Comparison of ENCODE assay signal across 19 cellular contexts in genomic region chr7:149870701-149871483, GRCh38. TPM values are rescaled to one million over a fixed set of nuclear protein-coding genes. Genes with fewer than 3 reads are reported as not detected.
DNase-seq lines count a peak whose midpoint lies in the region; ATAC-seq, FAIRE-seq and TF ChIP-seq lines count a peak whose summit lies in the region.
"Had no signal": no experiment of that assay in that cellular context is flagged by ENCODE, and none has a peak within 500 bp of the region (broad histone marks: within the 10 kb centered on the region; RNA-seq: fewer than 3 reads in every experiment).

No MANE protein-coding gene starts in this region.

- H4K20me1 ChIP-seq in K562 (replicated peaks; ENCODE audit: control insufficient read depth, insufficient read depth, low read length): 0 out of 2 replicates have a peak, but pooled peaks cover 10% of the 10 kb centered on the region
- no peaks in the 10 kb centered on the region for H4K20me1 ChIP-seq in osteoblast (ENCODE audit: insufficient read depth, low read length)
- H4K20me1 ChIP-seq in MM.1S (ENCODE audit: insufficient read depth, low read length): no peaks in the 10 kb centered on the region

- H3F3A ChIP-seq in MM.1S (ENCODE audit: insufficient read depth, low read length): peaks cover 9% of the 10 kb centered on the region; the same call in 1 of the 2 replicates

- H3K27me3 ChIP-seq in K562 (ENCODE audit: control insufficient read depth in 2 of 2, insufficient read depth in 2 of 2, low read length in 2 of 2) (peaks cover 6 to 32% of the 10 kb centered on the region in 2 experiments; a peak in 4 of 5 replicates), osteoblast (ENCODE audit: insufficient read depth, low read length) (no peaks in the 10 kb centered on the region), MM.1S (replicated peaks; ENCODE audit: insufficient read depth, low read length) (no peaks in the 10 kb centered on the region)

- no peak for TF ChIP-seq EP300 in K562 (IDR thresholded peaks at IDR 0.05; ENCODE audit: low read length)

- peaks cover 86% of the 10 kb centered on the region for H3K4me1 Mint-ChIP-seq in activated CD4-positive, alpha-beta T cell treated with anti-CD3 and anti-CD28 coated beads for 36 hours
- peaks cover 65% of the 10 kb centered on the region for H3K4me1 Mint-ChIP-seq in T-helper 17 cell

- no peak overlapping the region for H3K9ac ChIP-seq in K562 (ENCODE audit: insufficient read depth in 1 of 2, low read depth in 2 of 2, low read length in 2 of 2)
- no peak overlapping the region for H3K9ac ChIP-seq in MM.1S (ENCODE audit: low read length)
- H3K9ac ChIP-seq: SK-N-SH had no signal

- no TSS peak for BruUV-seq in K562 (replicated peaks; lab: Mats Ljungman, UMichigan)

- WGBS in K562 (ENCODE audit: insufficient coverage, low coverage, missing lambda C conversion rate): 59% methylated on average over 12 of the region's 12 CpGs

- H3K4me2 ChIP-seq in K562 (ENCODE audit: insufficient read depth, low read length) (no peak overlapping the region), osteoblast (ENCODE audit: insufficient read depth, low read length) (no peak overlapping the region), MM.1S (ENCODE audit: low read depth, low read length) (no peak overlapping the region)
- H3K4me2 ChIP-seq: SK-N-SH had no signal

- CTCF ChIA-PET in activated CD4-positive, alpha-beta T cell treated with anti-CD3 and anti-CD28 coated beads for 36 hours (lab: Charles Lee): interaction anchor here (0.6 to 3.3 kb wide), 9 partner anchors 10 to 492 kb away, joined by 3 to 26 read pairs (median 4); partner anchors contain the start of gene ZNF862
- CTCF ChIA-PET in K562 (lab: Yijun Ruan, JAX; ENCODE audit: low intra/inter-chr PET ratio): no interaction called here

- H3K9me3 ChIP-seq in T-helper 17 cell (ENCODE audit: control insufficient read depth, low read length, poor library complexity, severe bottlenecking) (no peaks in the 10 kb centered on the region), K562 (replicated peaks; ENCODE audit: control insufficient read depth, insufficient read depth, low read depth, low read length) (no peaks in the 10 kb centered on the region), osteoblast (ENCODE audit: low read depth, low read length) (no peaks in the 10 kb centered on the region), MM.1S (replicated peaks; ENCODE audit: insufficient read depth, low read length) (no peaks in the 10 kb centered on the region)
- H3K9me3 ChIP-seq: psoas muscle, SK-N-SH had no signal

- FAIRE-seq in K562 (lab: Jason Lieb, UNC): no peak
- FAIRE-seq: H1, keratinocyte had no signal

- H3K9me2 ChIP-seq in MM.1S (replicated peaks; ENCODE audit: insufficient read depth, low read length): no peaks in the 10 kb centered on the region
- H3K9me2 ChIP-seq: SK-N-SH had no signal

- intact Hi-C loops in activated CD4-positive, alpha-beta T cell treated with anti-CD3 and anti-CD28 coated beads for 36 hours (cut with DNase I, micrococcal nuclease): loop anchor here (2.0 to 10.0 kb wide), 8 partner anchors 16 to 986 kb away; partner anchors contain the start of genes ACTR3C (in 1 of the 2), EZH2 (in 1 of the 2), GIMAP5 (in 1 of the 2) and LRRC61 (in 1 of the 2)
- intact Hi-C loops in K562 (cut with micrococcal nuclease): no loop called here

- ATAC-seq in activated CD4-positive, alpha-beta T cell treated with anti-CD3 and anti-CD28 coated beads for 36 hours: peak; percentile 16
- no peak for ATAC-seq in T-helper 17 cell
- ATAC-seq in K562: no peak
- ATAC-seq: psoas muscle had no signal

- no peak for TF ChIP-seq RAD21 in K562 (CRISPR knock-in tag; conservative IDR thresholded peaks at IDR 0.05 in 1 of 2, IDR thresholded peaks at IDR 0.05 in 1 of 2)

- H3K9me1 ChIP-seq in K562 (ENCODE audit: control insufficient read depth, insufficient read depth, low read length): no peaks in the 10 kb centered on the region

- POLR2A ChIA-PET in activated CD4-positive, alpha-beta T cell treated with anti-CD3 and anti-CD28 coated beads for 36 hours (lab: Charles Lee): interaction anchor here (0.8 to 1.4 kb wide), 3 partner anchors 13 to 250 kb away, joined by 4 to 6 read pairs (median 4); no protein-coding TSS in a partner anchor
- POLR2A ChIA-PET in K562 (lab: Yijun Ruan, JAX): interaction anchor here (0.6 to 1.7 kb wide), 4 partner anchors 13 to 1827 kb away, joined by 3 to 6 read pairs (median 3); no protein-coding TSS in a partner anchor

- H3K4me1 ChIP-seq in K562 (replicated peaks in 1 of 2; ENCODE audit: control insufficient read depth in 2 of 2, insufficient read depth in 2 of 2, low read length in 2 of 2) (peaks cover 15 to 27% of the 10 kb centered on the region in 2 experiments), osteoblast (ENCODE audit: insufficient read depth, low read length) (peaks cover 16% of the 10 kb centered on the region), MM.1S (ENCODE audit: low read length) (peaks cover 50% of the 10 kb centered on the region)

- H3K36me3 Mint-ChIP-seq in activated CD4-positive, alpha-beta T cell treated with anti-CD3 and anti-CD28 coated beads for 36 hours (ENCODE audit: low read depth): peaks cover 15% of the 10 kb centered on the region
- H3K36me3 Mint-ChIP-seq in T-helper 17 cell (ENCODE audit: low read depth): no peaks in the 10 kb centered on the region

- TF ChIP-seq POLR2A in K562 (conservative IDR thresholded peaks at IDR 0.05): no peak

- H3K79me2 ChIP-seq in K562 (ENCODE audit: control insufficient read depth, insufficient read depth, low read length) (no peaks in the 10 kb centered on the region), osteoblast (ENCODE audit: insufficient read depth, low read length) (no peaks in the 10 kb centered on the region), MM.1S (ENCODE audit: low read length) (peaks cover 15% of the 10 kb centered on the region)

- peak overlapping the region; percentile 83 for H3K27ac Mint-ChIP-seq in activated CD4-positive, alpha-beta T cell treated with anti-CD3 and anti-CD28 coated beads for 36 hours
- peak overlapping the region; percentile 93 for H3K27ac Mint-ChIP-seq in T-helper 17 cell
- H3K27ac Mint-ChIP-seq: activated B cell treated with CpG ODN at 0.5 μM for 24 hours had no signal

- H3K4me3 ChIP-seq in K562: no peak overlapping the region
- H3K4me3 ChIP-seq in osteoblast (ENCODE audit: insufficient read depth, low read length): no peak overlapping the region
- no peak overlapping the region for H3K4me3 ChIP-seq in MM.1S (ENCODE audit: low read length)
- H3K4me3 ChIP-seq: psoas muscle had no signal

- in situ Hi-C loops in K562 (cut with MboI): loop anchor here (25.0 kb wide), 1 partner anchor 166 kb away; no protein-coding TSS in a partner anchor

- no peaks in the 10 kb centered on the region for H3K9me3 Mint-ChIP-seq in activated CD4-positive, alpha-beta T cell treated with anti-CD3 and anti-CD28 coated beads for 36 hours (ENCODE audit: low read depth)
- H3K9me3 Mint-ChIP-seq: activated B cell treated with CpG ODN at 0.5 μM for 24 hours had no signal

- H3K36me3 ChIP-seq in K562 (ENCODE audit: control insufficient read depth, insufficient read depth, low read length): no peaks in the 10 kb centered on the region
- no peaks in the 10 kb centered on the region for H3K36me3 ChIP-seq in osteoblast (ENCODE audit: insufficient read depth, low read length)
- H3K36me3 ChIP-seq in MM.1S (replicated peaks; ENCODE audit: insufficient read depth, low read length): no peaks in the 10 kb centered on the region

- H2AFZ ChIP-seq in K562 (ENCODE audit: low read depth, low read length) (no peak overlapping the region), osteoblast (ENCODE audit: low read length) (no peak overlapping the region), MM.1S (ENCODE audit: low read length) (no peak overlapping the region)

- H3K4me3 Mint-ChIP-seq in activated CD4-positive, alpha-beta T cell treated with anti-CD3 and anti-CD28 coated beads for 36 hours: no peak overlapping the region
- H3K4me3 Mint-ChIP-seq in T-helper 17 cell: peak overlapping the region; percentile 81
- H3K4me3 Mint-ChIP-seq: activated B cell treated with CpG ODN at 0.5 μM for 24 hours had no signal

- H3K27ac ChIP-seq in K562 (ENCODE audit: extremely low read depth, low read depth, low read length) (no peak overlapping the region), osteoblast (ENCODE audit: low read depth, low read length) (no peak overlapping the region), MM.1S (ENCODE audit: low read length) (no peak overlapping the region)
- H3K27ac ChIP-seq: 22Rv1, psoas muscle had no signal

- TF ChIP-seq CTCF in K562 (IDR thresholded peaks at IDR 0.05 in 2 of 3, conservative IDR thresholded peaks at IDR 0.05 in 1 of 3; ENCODE audit: insufficient read depth in 2 of 3, low read depth in 1 of 3, low read length in 3 of 3) (no peak), osteoblast (IDR thresholded peaks at IDR 0.05; ENCODE audit: extremely low read depth, low read depth, low read length) (no peak), MM.1S (IDR thresholded peaks at IDR 0.05; ENCODE audit: low read length) (no peak)

- peak; percentile 71 for DNase-seq in activated CD4-positive, alpha-beta T cell treated with anti-CD3 and anti-CD28 coated beads for 36 hours
- DNase-seq in activated CD4-positive, alpha-beta T cell treated with anti-CD3 and anti-CD28 coated beads for 1 hour: no peak
- DNase-seq in T-helper 17 cell (no peak), K562 (ENCODE audit: extremely low read depth in 1 of 4, low spot score in 3 of 4) (no peak), osteoblast (ENCODE audit: insufficient read length, low spot score, missing footprints) (peak; percentile 41), NCI-H1417 treated with DMSO at 0.1 percent for 48 hours (lab: John Stamatoyannopoulos, UW) (no peak), NCI-H2107 (lab: John Stamatoyannopoulos, UW) (no peak), MM.1S (no peak)
- DNase-seq: activated B cell treated with CpG ODN at 0.5 μM for 24 hours, COR-L47, glutamatergic neuron, IMR-90, NCI-H1092 treated with DMSO at 0.1 percent for 48 hours, NCI-H446 treated with DMSO at 0.1 percent for 48 hours, psoas muscle, SK-N-SH had no signal

- H3K27me3 Mint-ChIP-seq in activated CD4-positive, alpha-beta T cell treated with anti-CD3 and anti-CD28 coated beads for 36 hours: no peaks in the 10 kb centered on the region
- no peaks in the 10 kb centered on the region for H3K27me3 Mint-ChIP-seq in T-helper 17 cell
- H3K27me3 Mint-ChIP-seq: activated B cell treated with CpG ODN at 0.5 μM for 24 hours had no signal

RNA-seq across cellular contexts. Expression of gene ATP6V0E2, which starts 2.9 kb away (rescaled TPM):
- total RNA-seq in activated CD4-positive, alpha-beta T cell treated with anti-CD3 and anti-CD28 coated beads for 36 hours: 10 to 100 TPM; 33.9 to 41.3 TPM
- total RNA-seq in T-helper 17 cell: 10 to 100 TPM; 29.4 to 38.5 TPM
- 4.1 and 8.3 TPM in 2 replicates for total RNA-seq in K562 (2011; cell fraction: chromatin; rRNA removed; ENCODE audit: low replicate concordance)
- 11.3 and 12.5 TPM in 2 replicates for total RNA-seq in K562 (2011; cell fraction: nucleolus; rRNA removed)
- 10.7 and 14.9 TPM in 2 replicates for total RNA-seq in K562 (2011; cell fraction: nucleoplasm; rRNA removed)
- 15.2 and 20.7 TPM in 2 replicates for total RNA-seq in K562 (2014; rRNA removed)
- total RNA-seq in K562 (2014; rRNA removed; fragmentation: Illumina TruSeq; extraction: Trizol): 4.0 and 4.7 TPM in 2 replicates
- 11.8 and 13.3 TPM in 2 replicates for total RNA-seq in K562 (2015; rRNA removed; fragmentation: Illumina TruSeq; extraction: Trizol)
- 17.8 and 18.5 TPM in 2 replicates for total RNA-seq in K562 (2021)
- 7.1 and 16.0 TPM in 2 replicates for polyA plus RNA-seq in K562 (2011; rRNA removed)
- polyA plus RNA-seq in K562 (2011; cell fraction: cytosol; rRNA removed): 33.4 and 58.2 TPM in 2 replicates
- 12.9 and 16.7 TPM in 2 replicates for polyA plus RNA-seq in K562 (2011; cell fraction: nucleus; rRNA removed)
- polyA plus RNA-seq in K562 (2012): 19.5 and 22.0 TPM in 2 replicates
- polyA plus RNA-seq in K562 (2014; fragmentation: Illumina TruSeq; extraction: Trizol): 12.8 and 17.0 TPM in 2 replicates
- polyA plus RNA-seq in K562 (2014; fragmentation: Nextera tagmentation; extraction: Ambion mirVana): under 1 TPM; 0.55 to 0.63 TPM
- 10.9 and 14.4 TPM in 2 replicates for polyA plus RNA-seq in K562 (2014; rRNA removed)
- polyA minus RNA-seq in K562 (2011; rRNA and poly(A)+ RNA removed): 4.0 and 5.8 TPM in 2 replicates
- polyA minus RNA-seq in K562 (2011; cell fraction: cytosol; rRNA and poly(A)+ RNA removed): 11.0 and 19.7 TPM in 2 replicates
- polyA minus RNA-seq in K562 (2011; cell fraction: nucleus; rRNA and poly(A)+ RNA removed): 2.6 and 8.4 TPM in 2 replicates
- 27.9 and 28.3 TPM in 2 replicates for total RNA-seq in osteoblast

RNA-seq across cellular contexts. Expression of gene ZNF862, which starts 32.7 kb away (rescaled TPM):
- 10 to 100 TPM; 17.6 to 18.3 TPM for total RNA-seq in activated CD4-positive, alpha-beta T cell treated with anti-CD3 and anti-CD28 coated beads for 36 hours
- total RNA-seq in T-helper 17 cell (10 to 100 TPM; 27.5 to 31.0 TPM), K562 (2014; rRNA removed) (1.8 and 3.1 TPM in 2 replicates), K562 (2014; rRNA removed; fragmentation: Illumina TruSeq; extraction: Trizol) (2.2 and 2.5 TPM in 2 replicates), K562 (2015; rRNA removed; fragmentation: Illumina TruSeq; extraction: Trizol) (3.4 and 3.9 TPM in 2 replicates), K562 (2021) (1.8 and 3.2 TPM in 2 replicates), osteoblast (8.7 and 12.7 TPM in 2 replicates)
- total RNA-seq in K562 (2011; cell fraction: chromatin; rRNA removed; ENCODE audit: low replicate concordance): 9.2 and 11.5 TPM in 2 replicates
- 5.3 and 7.7 TPM in 2 replicates for total RNA-seq in K562 (2011; cell fraction: nucleolus; rRNA removed)
- total RNA-seq in K562 (2011; cell fraction: nucleoplasm; rRNA removed): 6.3 and 11.7 TPM in 2 replicates
- polyA plus RNA-seq in K562 (2011; rRNA removed) (3.6 and 9.5 TPM in 2 replicates), K562 (2014; fragmentation: Illumina TruSeq; extraction: Trizol) (1.8 TPM in 2 replicates), K562 (2014; fragmentation: Nextera tagmentation; extraction: Ambion mirVana) (1 to 10 TPM; 1.1 to 1.5 TPM), K562 (2014; rRNA removed) (2.4 and 2.6 TPM in 2 replicates)
- 1.7 and 5.3 TPM in 2 replicates for polyA plus RNA-seq in K562 (2011; cell fraction: cytosol; rRNA removed)
- 21.4 and 31.5 TPM in 2 replicates for polyA plus RNA-seq in K562 (2011; cell fraction: nucleus; rRNA removed)
- 1.7 and 8.3 TPM in 2 replicates for polyA plus RNA-seq in K562 (2012)
- polyA minus RNA-seq in K562 (2011; rRNA and poly(A)+ RNA removed): 1.8 and 7.0 TPM in 2 replicates
- polyA minus RNA-seq in K562 (2011; cell fraction: cytosol; rRNA and poly(A)+ RNA removed): 2.5 and 2.8 TPM in 2 replicates
- 8.2 and 30.1 TPM in 2 replicates for polyA minus RNA-seq in K562 (2011; cell fraction: nucleus; rRNA and poly(A)+ RNA removed)

Comparison
In these comparisons a context has a peak if more than half of its experiments do, and no peak if none do; other contexts are left out.
1. DNase-seq: peak in activated CD4-positive, alpha-beta T cell treated with anti-CD3 and anti-CD28 coated beads for 36 hours (single experiment) and osteoblast (single experiment); none in activated CD4-positive, alpha-beta T cell treated with anti-CD3 and anti-CD28 coated beads for 1 hour (single experiment), T-helper 17 cell (0 of 3), K562 (0 of 4), NCI-H1417 treated with DMSO at 0.1 percent for 48 hours (single experiment), NCI-H2107 (single experiment) and MM.1S (single experiment).